ENCODE assay signal across 8 cellular contexts in genomic region chr3:24088782-24089181, GRCh38.
DNase-seq lines count a peak whose midpoint lies in the region; ATAC-seq, FAIRE-seq and TF ChIP-seq lines count a peak whose summit lies in the region.

No MANE protein-coding gene starts in this region.

- H3K27me3 ChIP-seq in fibroblast of lung (ENCODE audit: control insufficient read depth, insufficient read depth, low read length), result no peaks in the 10 kb centered on the region

- H2AFZ ChIP-seq in fibroblast of lung (ENCODE audit: low read length), result no peak overlapping the region

- H3K27ac Mint-ChIP-seq in activated T-helper 2 cell treated with anti-CD3 and anti-CD28 coated beads, Interferon-gamma antibody, Interleukin-2, Interleukin-4, amounts not matched to agents 10 μg/mL and 5 μg/mL and 100 μg/mL, durations not matched to agents 14 hours and 24 hours and 36 hours, result no peak overlapping the region

- no peaks in the 10 kb centered on the region for H3K27me3 Mint-ChIP-seq in activated T-helper 2 cell treated with anti-CD3 and anti-CD28 coated beads, Interferon-gamma antibody, Interleukin-2, Interleukin-4, amounts not matched to agents 10 μg/mL and 5 μg/mL and 100 μg/mL, durations not matched to agents 14 hours and 24 hours and 36 hours (ENCODE audit: low read depth)

- H3K36me3 Mint-ChIP-seq in activated T-helper 2 cell treated with anti-CD3 and anti-CD28 coated beads, Interferon-gamma antibody, Interleukin-2, Interleukin-4, amounts not matched to agents 10 μg/mL and 5 μg/mL and 100 μg/mL, durations not matched to agents 14 hours and 24 hours and 36 hours (ENCODE audit: low read depth), result no peaks in the 10 kb centered on the region

- ATAC-seq in GM19395 (IDR thresholded peaks at IDR 0.05; ENCODE audit: unreplicated experiment), result peak; percentile 81

- peak; percentile 47 for DNase-seq in AG10803 (ENCODE audit: low read depth)
- no peak for DNase-seq in LNCaP clone FGC (ENCODE audit: low read depth)
- peak; percentile 11 to 60 for DNase-seq in fibroblast of lung (ENCODE audit: low read depth in 2 of 2)
- DNase-seq in activated T-helper 2 cell treated with anti-CD3 and anti-CD28 coated beads, Interferon-gamma antibody, Interleukin-2, Interleukin-4, amounts not matched to agents 10 μg/mL and 5 μg/mL and 100 μg/mL, durations not matched to agents 14 hours and 24 hours and 36 hours (ENCODE audit: low spot score), result no peak
- DNase-seq in anterior cingulate cortex (lab: John Stamatoyannopoulos, UW), result no peak
- DNase-seq in occipital lobe (lab: John Stamatoyannopoulos, UW), result no peak
- DNase-seq in frontal cortex (ENCODE audit: low spot score in 2 of 2), result no peak

- H3K4me1 ChIP-seq in fibroblast of lung (ENCODE audit: control insufficient read depth, extremely low read depth, insufficient read depth, low read length), result peaks cover 2% of the 10 kb centered on the region

- no peak overlapping the region for H3K4me3 Mint-ChIP-seq in activated T-helper 2 cell treated with anti-CD3 and anti-CD28 coated beads, Interferon-gamma antibody, Interleukin-2, Interleukin-4, amounts not matched to agents 10 μg/mL and 5 μg/mL and 100 μg/mL, durations not matched to agents 14 hours and 24 hours and 36 hours (ENCODE audit: low read depth)

- no peak overlapping the region for H3K4me2 ChIP-seq in fibroblast of lung (ENCODE audit: extremely low read depth, insufficient read depth, low read length)

- no peaks in the 10 kb centered on the region for H3K79me2 ChIP-seq in fibroblast of lung (ENCODE audit: control insufficient read depth, insufficient read depth, low read length)

- H3K9me3 Mint-ChIP-seq in activated T-helper 2 cell treated with anti-CD3 and anti-CD28 coated beads, Interferon-gamma antibody, Interleukin-2, Interleukin-4, amounts not matched to agents 10 μg/mL and 5 μg/mL and 100 μg/mL, durations not matched to agents 14 hours and 24 hours and 36 hours, result no peaks in the 10 kb centered on the region

- intact Hi-C loops in activated T-helper 2 cell treated with anti-CD3 and anti-CD28 coated beads, Interferon-gamma antibody, Interleukin-2, Interleukin-4, amounts not matched to agents 10 μg/mL and 5 μg/mL and 100 μg/mL, durations not matched to agents 14 hours and 24 hours and 36 hours (cut with micrococcal nuclease), result no loop called here

- TF ChIP-seq CTCF in AG10803 (conservative IDR thresholded peaks at IDR 0.05; ENCODE audit: low read length) (peak; percentile 62), LNCaP clone FGC (IDR thresholded peaks at IDR 0.05; ENCODE audit: control insufficient read depth, extremely low read depth, insufficient read depth) (0 out of 2 replicates have a peak, but pooled peaks have one; percentile 12), fibroblast of lung (conservative IDR thresholded peaks at IDR 0.05 in 1 of 2, IDR thresholded peaks at IDR 0.05 in 1 of 2; ENCODE audit: low read depth in 1 of 2, low read length in 2 of 2) (peak; percentile 44 to 63)

- H3K36me3 ChIP-seq in fibroblast of lung (ENCODE audit: control insufficient read depth, insufficient read depth, low read length), result no peaks in the 10 kb centered on the region

- H3K27ac ChIP-seq in fibroblast of lung (ENCODE audit: insufficient read depth, low read length), result no peak overlapping the region

- no peaks in the 10 kb centered on the region for H3K4me1 Mint-ChIP-seq in activated T-helper 2 cell treated with anti-CD3 and anti-CD28 coated beads, Interferon-gamma antibody, Interleukin-2, Interleukin-4, amounts not matched to agents 10 μg/mL and 5 μg/mL and 100 μg/mL, durations not matched to agents 14 hours and 24 hours and 36 hours (ENCODE audit: low read depth)

- H4K20me1 ChIP-seq in fibroblast of lung (ENCODE audit: control insufficient read depth, extremely low read depth, insufficient read depth, low read length), result no peaks in the 10 kb centered on the region

- no peak overlapping the region for H3K9ac ChIP-seq in fibroblast of lung (ENCODE audit: insufficient read depth, low read length)

- H3K4me3 ChIP-seq in AG10803 (ENCODE audit: low read length) (no peak overlapping the region), LNCaP clone FGC (ENCODE audit: low read depth, low read length) (no peak overlapping the region), fibroblast of lung (replicated peaks in 1 of 4; ENCODE audit: control extremely low read depth in 1 of 4, insufficient read depth in 1 of 4, low read depth in 3 of 4, low read length in 4 of 4) (no peak overlapping the region)

- no peaks in the 10 kb centered on the region for H3K9me3 ChIP-seq in fibroblast of lung (ENCODE audit: control insufficient read depth, insufficient read depth, low read depth, low read length)

- FAIRE-seq in frontal cortex (lab: Jason Lieb, UNC), result no peak

Comparison
In these comparisons a context has a peak if more than half of its experiments do, and no peak if none do; other contexts are left out.
1. DNase-seq: peak in AG10803 (single experiment) and fibroblast of lung (2 of 2); none in LNCaP clone FGC (single experiment), activated T-helper 2 cell treated with anti-CD3 and anti-CD28 coated beads, Interferon-gamma antibody, Interleukin-2, Interleukin-4, amounts not matched to agents 10 μg/mL and 5 μg/mL and 100 μg/mL, durations not matched to agents 14 hours and 24 hours and 36 hours (single experiment), anterior cingulate cortex (0 of 58), occipital lobe (single experiment) and frontal cortex (0 of 2).
2. CTCF ChIP-seq: peak in every context shown above with its lines; median percentile 62 in AG10803; 54 in fibroblast of lung; 12 in LNCaP clone FGC.